8 cellular contexts compared by ENCODE assay signal in genomic region chr20:43914697-43915208, GRCh38. TPM values are rescaled to one million over a fixed set of nuclear protein-coding genes. Genes with fewer than 3 reads are reported as not detected.
DNase-seq lines count a peak whose midpoint lies in the region; ATAC-seq and TF ChIP-seq lines count a peak whose summit lies in the region.

Gene TOX2 (plus strand): TSS chr20:43914852. CDS start chr20:43914892, 40 bp downstream.

- peaks cover 0 to 22% (median 5%) of the 10 kb centered on the region in 12 donors for H3K4me1 ChIP-seq in heart left ventricle
- no peaks in the 10 kb centered on the region for H3K4me1 ChIP-seq in gastrocnemius medialis

- H3K9me3 ChIP-seq in heart left ventricle (peaks cover 0 to 24% (median 16%) of the 10 kb centered on the region in 12 donors), gastrocnemius medialis (peaks cover 0 to 11% (median 0%) of the 10 kb centered on the region in 3 donors)

- TF ChIP-seq POLR2A in heart left ventricle (IDR thresholded peaks at IDR 0.05) = no peak
- no peak for TF ChIP-seq POLR2A in gastrocnemius medialis (IDR thresholded peaks at IDR 0.05)

- DNase-seq in NOMO-1 treated with dmso at 0.1 percent for 144 hours (lab: John Stamatoyannopoulos, UW; ENCODE audit: unreplicated experiment) (peak; percentile 28), heart left ventricle (peak in 3 of 5 donors; percentile 12 to 82 (median 60)), gastrocnemius medialis (no peak), cortex of kidney (lab: John Stamatoyannopoulos, UW) (no peak), H4 (ENCODE audit: low spot score) (no peak)
- peak; percentile 86 for DNase-seq in activated effector memory CD4-positive, alpha-beta T cell treated with anti-CD3 and anti-CD28 coated beads, Interleukin-2, amount 50 U/mL, for 16 hours

- no peak for TF ChIP-seq CTCF in GM12875 (IDR thresholded peaks at IDR 0.05; ENCODE audit: borderline replicate concordance, insufficient read depth, low read depth, low read length)
- no peak for TF ChIP-seq CTCF in heart left ventricle (IDR thresholded peaks at IDR 0.05)
- no peak for TF ChIP-seq CTCF in gastrocnemius medialis (IDR thresholded peaks at IDR 0.05 in 4 of 5, conservative IDR thresholded peaks at IDR 0.05 in 1 of 5)

- no peak within 1 kb of the TSS for H3K27ac ChIP-seq in heart left ventricle
- H3K27ac ChIP-seq in gastrocnemius medialis = no peak within 1 kb of the TSS

- intact Hi-C loops in heart left ventricle (cut with DNase I) = no loop called here
- intact Hi-C loops in gastrocnemius medialis (cut with DNase I; ENCODE audit: low total_unique reads) = no loop called here

- in situ Hi-C loops in gastrocnemius medialis (cut with MboI; ENCODE audit: low sequenced_read_pairs in 4 of 4) = no loop called here

- 1 to 3% (median 2%) methylated on average over 8 to 79 of the region's 79 CpGs; no CpG with 5 or more reads in 1 of the 4 donors for WGBS in heart left ventricle, 4 donors

- ATAC-seq in HG02678 (IDR thresholded peaks at IDR 0.05; ENCODE audit: unreplicated experiment) = peak; percentile 45
- ATAC-seq in heart left ventricle = peak in 3 of 4 donors; percentile 40 to 71 (median 42)
- no peak for ATAC-seq in gastrocnemius medialis

- H3K36me3 ChIP-seq in heart left ventricle (no peaks in the 10 kb centered on the region), gastrocnemius medialis (no peaks in the 10 kb centered on the region)

- H3K27me3 ChIP-seq in heart left ventricle (peaks cover 13 to 62% (median 31%) of the 10 kb centered on the region in 9 donors), gastrocnemius medialis (peaks cover 22 to 61% (median 32%) of the 10 kb centered on the region in 3 donors)

- H3K4me3 ChIP-seq in GM12875 (ENCODE audit: low read depth, low read length) (peak within 1 kb of the TSS; percentile 89), heart left ventricle (peak within 1 kb of the TSS; percentile 17 to 65 (median 44)), gastrocnemius medialis (peak within 1 kb of the TSS in 3 of 4 donors; percentile 29 to 43 (median 33))

RNA-seq across cellular contexts. Expression of gene TOX2, which starts in this region (rescaled TPM):
- total RNA-seq in heart left ventricle = 1 to 10 TPM in 5 of 9 donors, under 1 TPM in 4; 0.53 to 3.0 (median 1.0) TPM
- polyA plus RNA-seq in heart left ventricle = under 1 TPM; 0.64 to 0.80 TPM
- under 1 TPM in 2 of 4 donors, not detected in 2; 0.20 to 0.42 TPM for total RNA-seq in gastrocnemius medialis
- 0.12 and 0.83 TPM in 2 replicates for total RNA-seq in H4 (2014; rRNA removed; shearing (Covaris generic))

Comparison
In these comparisons a context has a peak if more than half of its experiments do, and no peak if none do; other contexts are left out.
1. H3K4me3 ChIP-seq: peak in every context shown above with its lines; median percentile 89 in GM12875; 44 in heart left ventricle; 33 in gastrocnemius medialis.
2. ATAC-seq: peak in HG02678 (single experiment) and heart left ventricle (3 of 4); none in gastrocnemius medialis (0 of 2).
3. DNase-seq: peak in NOMO-1 treated with dmso at 0.1 percent for 144 hours (single experiment), activated effector memory CD4-positive, alpha-beta T cell treated with anti-CD3 and anti-CD28 coated beads, Interleukin-2, amount 50 U/mL, for 16 hours (single experiment) and heart left ventricle (3 of 5); none in gastrocnemius medialis (0 of 2), cortex of kidney (single experiment) and H4 (single experiment).